In genomic region chr12:26936559-26937442, GRCh38 we compare ENCODE assay signal across 8 cellular contexts. TPM values are rescaled to one million over a fixed set of nuclear protein-coding genes. Genes with fewer than 3 reads are reported as not detected.
DNase-seq lines count a peak whose midpoint lies in the region; ATAC-seq and TF ChIP-seq lines count a peak whose summit lies in the region.

No MANE protein-coding gene starts in this region.

- H3K4me1 ChIP-seq in aorta (ENCODE audit: control insufficient read depth in 1 of 2, insufficient read depth in 2 of 2, low read length in 2 of 2), result no peaks in the 10 kb centered on the region

- H3K4me3 Mint-ChIP-seq in CD14-positive monocyte (peak overlapping the region; percentile 96 to 98), IgD-negative memory B cell (peak overlapping the region; percentile 94 to 99 (median 97)), memory B cell (peak overlapping the region; percentile 98)

- 7 to 8% methylated on average over 8 of the region's 8 CpGs for WGBS in aorta, 2 donors

- H3K27me3 ChIP-seq in aorta (ENCODE audit: control insufficient read depth in 1 of 2, insufficient read depth in 2 of 2, low read length in 1 of 2), result no peaks in the 10 kb centered on the region

- peak overlapping the region; percentile 52 to 53 for H3K4me3 ChIP-seq in aorta (ENCODE audit: low read length in 2 of 2)

- intact Hi-C loops in CD14-positive monocyte (cut with micrococcal nuclease), result loop anchor here in 1 of 2 donors (5.0 kb wide), 2 partner anchors 76 to 104 kb away; partner anchors contain the start of genes ITPR2 and TM7SF3
- intact Hi-C loops in aorta (cut with DNase I), result loop anchor here (5.0 kb wide), 1 partner anchor 76 kb away; the partner anchor contains the start of gene TM7SF3 (in 2 of the 2)

- DNase-seq in CD14-positive monocyte (ENCODE audit: low spot score), result no peak
- peak; percentile 11 for DNase-seq in astrocyte of the hippocampus (ENCODE audit: low read depth, low spot score)
- no peak for DNase-seq in memory B cell (ENCODE audit: low spot score in 2 of 2)
- DNase-seq in aorta, result no peak
- no peak for DNase-seq in NCI-H2107 (lab: John Stamatoyannopoulos, UW)
- DNase-seq in middle frontal gyrus (ENCODE audit: extremely low spot score, low spot score), result no peak

- no peak for TF ChIP-seq CTCF in CD14-positive monocyte (IDR thresholded peaks at IDR 0.05)

- peaks cover 16% of the 10 kb centered on the region in 2 donors for H3K36me3 Mint-ChIP-seq in CD14-positive monocyte
- peaks cover 11% of the 10 kb centered on the region for H3K36me3 Mint-ChIP-seq in IgD-negative memory B cell
- H3K36me3 Mint-ChIP-seq in memory B cell, result peaks cover 7% of the 10 kb centered on the region

- H3K27ac Mint-ChIP-seq in CD14-positive monocyte, result peak overlapping the region in 6 of 7 donors; percentile 99 to 100 (median 100)
- H3K27ac Mint-ChIP-seq in IgD-negative memory B cell, result peak overlapping the region; percentile 89 to 99 (median 97)
- peak overlapping the region; percentile 96 for H3K27ac Mint-ChIP-seq in memory B cell

- H3K9me3 Mint-ChIP-seq in CD14-positive monocyte (peaks cover 0 to 3% (median 0%) of the 10 kb centered on the region in 7 donors), IgD-negative memory B cell (no peaks in the 10 kb centered on the region), memory B cell (no peaks in the 10 kb centered on the region)

- peaks cover 0 to 3% of the 10 kb centered on the region in 2 donors for H3K36me3 ChIP-seq in aorta (ENCODE audit: control insufficient read depth in 1 of 2, insufficient read depth in 2 of 2, low read length in 1 of 2)

- peaks cover 0 to 2% (median 0%) of the 10 kb centered on the region in 3 donors for H3K27me3 Mint-ChIP-seq in CD14-positive monocyte (ENCODE audit: low read depth in 3 of 3)
- H3K27me3 Mint-ChIP-seq in IgD-negative memory B cell, result no peaks in the 10 kb centered on the region
- H3K27me3 Mint-ChIP-seq in memory B cell, result no peaks in the 10 kb centered on the region

- no peak overlapping the region for H3K27ac ChIP-seq in aorta (ENCODE audit: low read depth in 1 of 2, low read length in 2 of 2)

- H3K4me1 Mint-ChIP-seq in CD14-positive monocyte (peaks cover 50% of the 10 kb centered on the region), IgD-negative memory B cell (peaks cover 38 to 56% (median 46%) of the 10 kb centered on the region in 3 donors), memory B cell (peaks cover 43% of the 10 kb centered on the region)

- ATAC-seq in memory B cell (ENCODE audit: low read depth), result no peak
- no peak for ATAC-seq in aorta (ENCODE audit: low FRiP score)
- ATAC-seq in GM18502 (IDR thresholded peaks at IDR 0.05; ENCODE audit: poor library complexity, unreplicated experiment), result no peak

- H3K9me3 ChIP-seq in aorta (ENCODE audit: control insufficient read depth, low read length), result no peaks in the 10 kb centered on the region

RNA-seq across cellular contexts. Expression of gene INTS13, which starts 1.0 kb away (rescaled TPM):
- 1 to 10 TPM; 7.5 to 8.0 TPM for polyA plus RNA-seq in CD14-positive monocyte
- polyA plus RNA-seq in IgD-negative memory B cell, result 14.6 TPM
- 10 to 100 TPM; 15.1 to 19.2 TPM for total RNA-seq in aorta
- 10 to 100 TPM in 1 of 2 donors, 1 to 10 TPM in 1; 9.5 to 12.8 TPM for polyA plus RNA-seq in aorta

RNA-seq across cellular contexts. Expression of gene FGFR1OP2, which starts 1.5 kb away (rescaled TPM):
- polyA plus RNA-seq in CD14-positive monocyte (10 to 100 TPM; 66.4 to 68.9 TPM), IgD-negative memory B cell (66.2 TPM), aorta (10 to 100 TPM; 31.4 to 60.5 TPM)
- total RNA-seq in aorta, result 10 to 100 TPM; 55.2 to 67.4 TPM
